In the genomic region with DNA sequence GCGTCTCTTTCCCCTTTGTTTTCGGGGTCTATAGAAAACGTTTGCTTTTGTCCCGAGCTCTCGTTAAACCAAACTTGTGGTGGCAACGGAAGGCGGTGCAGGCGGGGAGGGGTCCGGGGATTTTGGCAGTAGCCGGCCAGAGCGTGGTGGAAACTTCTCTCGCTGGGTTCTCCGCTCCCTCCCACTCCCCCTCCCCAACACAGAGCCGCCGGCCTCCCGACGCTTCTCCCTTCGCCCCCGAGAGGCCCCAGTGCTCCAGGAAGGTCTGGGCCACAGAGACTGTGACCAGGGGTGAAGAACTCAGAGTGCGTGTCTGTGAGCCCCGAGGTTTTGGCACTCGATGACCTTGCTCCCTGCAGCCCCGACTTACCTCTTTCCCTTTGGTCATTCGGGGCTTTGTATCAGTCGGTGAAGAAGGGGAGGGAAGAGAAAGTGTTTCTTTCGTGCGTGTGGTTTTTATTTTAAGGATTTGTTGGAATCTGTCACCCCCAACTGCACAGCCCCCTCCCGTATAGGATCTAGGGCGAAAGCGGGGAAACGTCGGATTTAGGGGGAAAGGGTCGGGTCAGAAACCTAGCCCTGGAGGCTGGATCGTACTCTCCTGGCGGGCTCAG, we compare ENCODE assay signal across 8 cellular contexts. TPM values are rescaled to one million over a fixed set of nuclear protein-coding genes. Genes with fewer than 3 reads are reported as not detected.
DNase-seq lines count a peak whose midpoint lies in the region; ATAC-seq and TF ChIP-seq lines count a peak whose summit lies in the region.

No MANE protein-coding gene starts in this region.

- H3K27ac ChIP-seq in VCaP, result peak overlapping the region; percentile 98
- H3K27ac ChIP-seq in iPS DF 6.9 (ENCODE audit: low read length), result no peak overlapping the region
- H3K27ac ChIP-seq in stomach, result peak overlapping the region; percentile 90 to 96 (median 93)

- peak; percentile 60 for DNase-seq in NCI-H82 (lab: John Stamatoyannopoulos, UW)
- DNase-seq in NCI-H82 treated with DMSO at 0.1 percent for 48 hours (lab: John Stamatoyannopoulos, UW; ENCODE audit: unreplicated experiment), result no peak
- DNase-seq in iPS DF 6.9 (ENCODE audit: low read depth, low spot score), result no peak
- DNase-seq in stomach, result no peak
- no peak for DNase-seq in foreskin melanocyte
- no peak for DNase-seq in NCI-H2029 (lab: John Stamatoyannopoulos, UW)

- H3K4me3 ChIP-seq in iPS DF 6.9 (ENCODE audit: low read length) (peak overlapping the region; percentile 26; the same call in 1 of the 2 replicates), stomach (peak overlapping the region; percentile 46 to 53 (median 51))

- TF ChIP-seq EP300 in stomach (IDR thresholded peaks at IDR 0.05), result no peak

- intact Hi-C loops in stomach (cut with DNase I; ENCODE audit: low total_unique reads), result no loop called here

- TF ChIP-seq CTCF in VCaP (conservative IDR thresholded peaks at IDR 0.05) (no peak), stomach (IDR thresholded peaks at IDR 0.05) (no peak)

- WGBS in iPS DF 6.9 (ENCODE audit: insufficient coverage, insufficient read length), result no CpG with 5 or more reads among the region's 35 CpGs
- 1 to 7% (median 2%) methylated on average over 20 to 35 of the region's 35 CpGs for WGBS in stomach, 5 donors

- H3K4me1 ChIP-seq in iPS DF 6.9 (ENCODE audit: control insufficient read depth, insufficient read depth, low read length) (peaks cover 2% of the 10 kb centered on the region), stomach (peaks cover 19 to 65% (median 42%) of the 10 kb centered on the region in 4 donors)

- no peak for TF ChIP-seq POLR2A in stomach (IDR thresholded peaks at IDR 0.05)

- no peak for ATAC-seq in GM21576 (IDR thresholded peaks at IDR 0.05; ENCODE audit: unreplicated experiment)

- peaks cover 17% of the 10 kb centered on the region for H3K27me3 ChIP-seq in iPS DF 6.9 (ENCODE audit: control insufficient read depth, insufficient read depth, low read length)
- peaks cover 0 to 83% (median 26%) of the 10 kb centered on the region in 3 donors for H3K27me3 ChIP-seq in stomach

- H3K9me3 ChIP-seq in iPS DF 6.9 (ENCODE audit: control insufficient read depth, insufficient read depth, low read length) (no peaks in the 10 kb centered on the region), stomach (peaks cover 0 to 27% (median 0%) of the 10 kb centered on the region in 4 donors)

- no peaks in the 10 kb centered on the region for H3K36me3 ChIP-seq in iPS DF 6.9 (ENCODE audit: control insufficient read depth, insufficient read depth, low read length)
- H3K36me3 ChIP-seq in stomach, result no peaks in the 10 kb centered on the region

RNA-seq across cellular contexts. Expression of gene BCOR, which starts 9.0 kb away (rescaled TPM):
- total RNA-seq in stomach, result 10 to 100 TPM; 11.0 to 45.5 (median 34.8) TPM
- 10 to 100 TPM in 1 of 3 donors, 1 to 10 TPM in 2; 4.4 to 11.8 (median 5.0) TPM for polyA plus RNA-seq in stomach
